ENCODE assay signal across 8 cellular contexts in genomic region chr12:39619660-39620433, GRCh38. TPM values are rescaled to one million over a fixed set of nuclear protein-coding genes. Genes with fewer than 3 reads are reported as not detected.
DNase-seq lines count a peak whose midpoint lies in the region; ATAC-seq lines count a peak whose summit lies in the region.

ABCD2 (minus strand) TSS chr12:39619803; CDS start chr12:39619615, 188 bp downstream.

- POLR2A ChIA-PET in CD4-positive, alpha-beta memory T cell (lab: Charles Lee; ENCODE audit: partially characterized antibody) = interaction anchor here (0.7 to 4.9 kb wide), 34 partner anchors 9 to 486 kb away, joined by 3 to 91 read pairs (median 5); partner anchors contain the start of genes KIF21A and SLC2A13

- H3K27me3 Mint-ChIP-seq in CD4-positive, alpha-beta memory T cell = no peaks in the 10 kb centered on the region

- no peaks in the 10 kb centered on the region for H3K27me3 ChIP-seq in CD4-positive, alpha-beta memory T cell (ENCODE audit: insufficient read depth, low read length)

- peaks cover 0 to 2% (median 0%) of the 10 kb centered on the region in 8 donors for H3K9me3 Mint-ChIP-seq in CD4-positive, alpha-beta memory T cell

- no peak within 1 kb of the TSS for H3K4me3 Mint-ChIP-seq in CD4-positive, alpha-beta memory T cell

- peak; percentile 80 to 88 (median 85) for DNase-seq in CD4-positive, alpha-beta memory T cell
- DNase-seq in NOMO-1 treated with DMSO at 0.1 percent for 48 hours (lab: John Stamatoyannopoulos, UW; ENCODE audit: unreplicated experiment) (peak; percentile 88), epidermal melanocyte (ENCODE audit: insufficient read length, low spot score) (peak; percentile 65), middle frontal gyrus (ENCODE audit: extremely low spot score, low spot score) (peak; percentile 73)
- peak; percentile 33 for DNase-seq in activated CD8-positive, alpha-beta memory T cell treated with anti-CD3 and anti-CD28 coated beads, Interleukin-2, amount 50 U/mL, for 1 hour (ENCODE audit: extremely low read depth)
- DNase-seq in stimulated activated CD8-positive, alpha-beta memory T cell treated with anti-CD3 and anti-CD28 coated beads, Interleukin-4, amount 100 ng/mL, for 24 hours (ENCODE audit: low read depth) = peak; percentile 37

- peaks cover 42% of the 10 kb centered on the region for H3K4me1 ChIP-seq in CD4-positive, alpha-beta memory T cell (ENCODE audit: insufficient read depth, low read length)

- no peaks in the 10 kb centered on the region for H3K36me3 ChIP-seq in CD4-positive, alpha-beta memory T cell (ENCODE audit: insufficient read depth, low read length)

- peak within 1 kb of the TSS; percentile 83 to 85 for H3K4me3 ChIP-seq in CD4-positive, alpha-beta memory T cell (ENCODE audit: low read length in 2 of 2)

- no peaks in the 10 kb centered on the region for H3K9me3 ChIP-seq in CD4-positive, alpha-beta memory T cell (ENCODE audit: control insufficient read depth in 1 of 2, low read length in 2 of 2)

- CTCF ChIA-PET in CD4-positive, alpha-beta memory T cell (lab: Charles Lee; ENCODE audit: partially characterized antibody) = interaction anchor here (1.1 to 3.2 kb wide), 25 partner anchors 9 to 371 kb away, joined by 3 to 35 read pairs (median 5); no protein-coding TSS in a partner anchor

- intact Hi-C loops in CD4-positive, alpha-beta memory T cell (cut with micrococcal nuclease) = loop anchor here (1.0 to 5.0 kb wide), 10 partner anchors 9 to 487 kb away; partner anchors contain the start of genes KIF21A and SLC2A13

- no peak within 1 kb of the TSS for H3K27ac Mint-ChIP-seq in CD4-positive, alpha-beta memory T cell

- peak within 1 kb of the TSS; percentile 87 for H3K27ac ChIP-seq in CD4-positive, alpha-beta memory T cell (ENCODE audit: low read depth, low read length)

- peak; percentile 75 for ATAC-seq in GM19452 (IDR thresholded peaks at IDR 0.05; ENCODE audit: unreplicated experiment)
- ATAC-seq in HG03565 (IDR thresholded peaks at IDR 0.05; ENCODE audit: unreplicated experiment) = peak; percentile 78

- peaks cover 0 to 9% of the 10 kb centered on the region in 2 donors for H3K36me3 Mint-ChIP-seq in CD4-positive, alpha-beta memory T cell

- peaks cover 28 to 46% (median 33%) of the 10 kb centered on the region in 4 donors for H3K4me1 Mint-ChIP-seq in CD4-positive, alpha-beta memory T cell

RNA-seq across cellular contexts. Expression of gene ABCD2, which starts in this region (rescaled TPM):
- 10 to 100 TPM; 19.0 to 20.1 TPM for total RNA-seq in CD4-positive, alpha-beta memory T cell
- polyA plus RNA-seq in CD4-positive, alpha-beta memory T cell = 1 to 10 TPM; 8.2 to 8.5 TPM

Comparison
In these comparisons a context has a peak if more than half of its experiments do, and no peak if none do; other contexts are left out.
1. Peak in every context shown above with its lines: DNase-seq, ATAC-seq, H3K4me3 ChIP-seq and H3K27ac ChIP-seq.
2. DNase-seq: peak in every context shown above with its lines; median percentile 88 in NOMO-1 treated with DMSO at 0.1 percent for 48 hours; 85 in CD4-positive, alpha-beta memory T cell; 73 in middle frontal gyrus; 65 in epidermal melanocyte; 37 in stimulated activated CD8-positive, alpha-beta memory T cell treated with anti-CD3 and anti-CD28 coated beads, Interleukin-4, amount 100 ng/mL, for 24 hours; 33 in activated CD8-positive, alpha-beta memory T cell treated with anti-CD3 and anti-CD28 coated beads, Interleukin-2, amount 50 U/mL, for 1 hour.